Comparison of ENCODE assay signal across 8 cellular contexts in genomic region chr19:10402441-10403038, GRCh38. TPM values are rescaled to one million over a fixed set of nuclear protein-coding genes. Genes with fewer than 3 reads are reported as not detected.
A peak's percentile ranks its signal among the peaks of the same experiment; 100 is the strongest.
DNase-seq lines count a peak whose midpoint lies in the region; ATAC-seq and TF ChIP-seq lines count a peak whose summit lies in the region.

No MANE protein-coding gene starts in this region.

- H3K36me3 Mint-ChIP-seq in activated T-cell treated with anti-CD3 and anti-CD28 coated beads, Interleukin-2, amount 50 U/mL, for 24 hours (ENCODE audit: low read depth): peaks cover 55% of the 10 kb centered on the region

- H3K4me3 ChIP-seq in WERI-Rb-1 (ENCODE audit: low read depth, low read length) (peak overlapping the region; percentile 82), gastroesophageal sphincter (peak overlapping the region; percentile 78 to 96), retinal pigment epithelial cell (ENCODE audit: low read length) (peak overlapping the region; percentile 100)

- H3K9me3 Mint-ChIP-seq in activated T-cell treated with anti-CD3 and anti-CD28 coated beads, Interleukin-2, amount 50 U/mL, for 24 hours: no peaks in the 10 kb centered on the region

- no peaks in the 10 kb centered on the region for H3K27me3 Mint-ChIP-seq in activated T-cell treated with anti-CD3 and anti-CD28 coated beads, Interleukin-2, amount 50 U/mL, for 24 hours

- no peak for DNase-seq in activated T-cell treated with anti-CD3 and anti-CD28 coated beads, Interleukin-2, amount 50 U/mL, for 24 hours
- DNase-seq in activated T-cell treated with anti-CD3 and anti-CD28 coated beads, Interleukin-2, amount 50 U/mL, for 1 hour: no peak
- DNase-seq in WERI-Rb-1: no peak
- DNase-seq in retinal pigment epithelial cell (ENCODE audit: low read depth): no peak
- no peak for DNase-seq in HuH-7 (ENCODE audit: low spot score)
- DNase-seq in germinal center (ENCODE audit: low spot score): no peak

- H3K27me3 ChIP-seq in WERI-Rb-1 (ENCODE audit: insufficient read depth, low read depth, severe bottlenecking) (no peaks in the 10 kb centered on the region), gastroesophageal sphincter (peaks cover 33% of the 10 kb centered on the region)

- peak in 1 of 2 donors; percentile 14 for TF ChIP-seq POLR2A in gastroesophageal sphincter (IDR thresholded peaks at IDR 0.05)

- no peak for ATAC-seq in gastroesophageal sphincter
- no peak for ATAC-seq in HG02759 (IDR thresholded peaks at IDR 0.05; ENCODE audit: unreplicated experiment)

- H3K27ac ChIP-seq in WERI-Rb-1 (peak overlapping the region; percentile 57), gastroesophageal sphincter (peak overlapping the region; percentile 67 to 90 (median 84))

- H3K4me3 Mint-ChIP-seq in activated T-cell treated with anti-CD3 and anti-CD28 coated beads, Interleukin-2, amount 50 U/mL, for 24 hours: peak overlapping the region; percentile 98

- H3K4me1 Mint-ChIP-seq in activated T-cell treated with anti-CD3 and anti-CD28 coated beads, Interleukin-2, amount 50 U/mL, for 24 hours (ENCODE audit: low read depth): peaks cover 73% of the 10 kb centered on the region

- WGBS in gastroesophageal sphincter (ENCODE audit: low coverage in 1 of 2), 2 donors: 1 to 2% methylated on average over 14 of the region's 15 CpGs

- H3K9me3 ChIP-seq in WERI-Rb-1 (ENCODE audit: severe bottlenecking) (no peaks in the 10 kb centered on the region), gastroesophageal sphincter (no peaks in the 10 kb centered on the region)

- no peak for TF ChIP-seq EP300 in gastroesophageal sphincter (IDR thresholded peaks at IDR 0.05)

- TF ChIP-seq CTCF in WERI-Rb-1 (IDR thresholded peaks at IDR 0.05; ENCODE audit: low read depth, low read length) (no peak), gastroesophageal sphincter (IDR thresholded peaks at IDR 0.05) (no peak), retinal pigment epithelial cell (conservative IDR thresholded peaks at IDR 0.05; ENCODE audit: low read depth, low read length) (no peak)

- H3K4me1 ChIP-seq in gastroesophageal sphincter: peaks cover 0 to 67% (median 30%) of the 10 kb centered on the region in 3 donors

- peak overlapping the region; percentile 97 for H3K27ac Mint-ChIP-seq in activated T-cell treated with anti-CD3 and anti-CD28 coated beads, Interleukin-2, amount 50 U/mL, for 24 hours

- H3K36me3 ChIP-seq in WERI-Rb-1 (peaks cover 28% of the 10 kb centered on the region), gastroesophageal sphincter (peaks cover 0 to 4% of the 10 kb centered on the region in 2 donors)

RNA-seq across cellular contexts. Expression of gene CDC37, which starts 0.8 kb away (rescaled TPM):
- 100 to 1,000 TPM; 144 to 177 (median 162) TPM for total RNA-seq in gastroesophageal sphincter

RNA-seq across cellular contexts. Expression of gene PDE4A, which starts 17.8 kb away (rescaled TPM):
- total RNA-seq in gastroesophageal sphincter: 10 to 100 TPM in 2 of 4 donors, 1 to 10 TPM in 2; 7.3 to 22.5 (median 10.0) TPM

RNA-seq across cellular contexts. Expression of gene TYK2, which starts 22.2 kb away (rescaled TPM):
- total RNA-seq in gastroesophageal sphincter: 10 to 100 TPM; 40.8 to 77.2 (median 53.9) TPM
